13 cellular contexts compared by ENCODE assay signal in the genomic region with DNA sequence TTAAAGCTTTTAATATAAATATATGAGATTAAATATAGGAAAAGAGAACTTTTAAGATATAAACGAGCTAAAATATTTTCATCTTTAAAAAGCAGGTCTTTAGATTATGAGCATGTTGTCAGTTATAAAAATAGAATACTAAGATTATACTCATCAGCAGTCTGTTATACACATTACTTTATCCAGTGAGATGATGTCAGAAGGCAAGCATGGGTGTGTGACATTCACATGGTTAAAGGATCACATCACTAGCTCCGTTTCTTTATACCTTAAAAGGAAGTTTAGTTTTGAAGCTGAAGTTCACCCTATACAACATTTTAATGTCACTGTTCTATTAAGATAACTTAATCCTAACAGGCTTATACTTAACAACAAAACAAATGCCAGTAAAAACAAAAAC. TPM values are rescaled to one million over a fixed set of nuclear protein-coding genes. Genes with fewer than 3 reads are reported as not detected.
A peak's percentile ranks its signal among the peaks of the same experiment; 100 is the strongest.
DNase-seq lines count a peak whose midpoint lies in the region; ATAC-seq, FAIRE-seq and TF ChIP-seq lines count a peak whose summit lies in the region.
"Had no signal": no experiment of that assay in that cellular context is flagged by ENCODE, and none has a peak within 500 bp of the region (broad histone marks: within the 10 kb centered on the region; RNA-seq: fewer than 3 reads in every experiment).

No MANE protein-coding gene starts in this region.

- H3K27me3 Mint-ChIP-seq in astrocyte (ENCODE audit: low read depth, unreplicated experiment): no peaks in the 10 kb centered on the region
- H3K27me3 Mint-ChIP-seq: activated naive CD8-positive, alpha-beta T cell treated with anti-CD3 and anti-CD28 coated beads, Interleukin-2, amount 10 ng/mL, durations not matched to agents 7 days and 5 days; stimulated activated naive CD8-positive, alpha-beta T cell treated with anti-CD3 and anti-CD28 coated beads, Interleukin-15, Interleukin-2, amounts not matched to agents 100 ng/mL and 50 ng/mL, for 24 hours had no signal

- H3K79me2 ChIP-seq in astrocyte (ENCODE audit: insufficient read depth, low read length): peaks cover 19% of the 10 kb centered on the region

- H2AFZ ChIP-seq in astrocyte (ENCODE audit: low read depth, low read length): no peak overlapping the region

- TF ChIP-seq EP300 in tibial nerve (IDR thresholded peaks at IDR 0.05): no peak

- H3K27ac ChIP-seq in astrocyte (ENCODE audit: low read depth, low read length) (peak overlapping the region; percentile 95), tibial nerve (peak overlapping the region in 1 of 4 donors; percentile 71)

- TF ChIP-seq CTCF in astrocyte (IDR thresholded peaks at IDR 0.05; ENCODE audit: insufficient read depth, low read depth, low read length) (no peak), tibial nerve (IDR thresholded peaks at IDR 0.05) (no peak)

- TF ChIP-seq POLR2A in tibial nerve (IDR thresholded peaks at IDR 0.05): no peak

- H3K27me3 ChIP-seq in astrocyte (ENCODE audit: insufficient read depth, low read length): no peaks in the 10 kb centered on the region
- H3K27me3 ChIP-seq in skeletal muscle satellite cell (ENCODE audit: control insufficient read depth, insufficient read depth, low read length): no peaks in the 10 kb centered on the region
- no peaks in the 10 kb centered on the region for H3K27me3 ChIP-seq in H7 (ENCODE audit: control insufficient read depth, insufficient read depth, low read length)
- no peaks in the 10 kb centered on the region for H3K27me3 ChIP-seq in tibial nerve
- H3K27me3 ChIP-seq: esophagus squamous epithelium had no signal

- H3K4me1 ChIP-seq in astrocyte (ENCODE audit: insufficient read depth, low read length): peaks cover 33% of the 10 kb centered on the region
- peaks cover 36% of the 10 kb centered on the region for H3K4me1 ChIP-seq in skeletal muscle satellite cell (ENCODE audit: control insufficient read depth, insufficient read depth, low read length)
- H3K4me1 ChIP-seq in tibial nerve: peaks cover 0 to 20% (median 5%) of the 10 kb centered on the region in 4 donors

- WGBS in tibial nerve, 2 donors: 24 to 28% methylated on average over 2 of the region's 2 CpGs

- peaks cover 36% of the 10 kb centered on the region for H3K36me3 Mint-ChIP-seq in astrocyte (ENCODE audit: low read depth, unreplicated experiment)

- H3K9ac ChIP-seq in astrocyte (ENCODE audit: low read length) (peak overlapping the region; percentile 83), skeletal muscle satellite cell (ENCODE audit: low read depth, low read length) (peak overlapping the region; percentile 64)

- H3K4me1 Mint-ChIP-seq in astrocyte (ENCODE audit: low read depth, unreplicated experiment): peaks cover 34% of the 10 kb centered on the region

- peaks cover 20% of the 10 kb centered on the region for H3K9me3 Mint-ChIP-seq in astrocyte (ENCODE audit: unreplicated experiment)

- no peak overlapping the region for H3K4me3 Mint-ChIP-seq in astrocyte (ENCODE audit: unreplicated experiment)
- H3K4me3 Mint-ChIP-seq: activated naive CD8-positive, alpha-beta T cell treated with anti-CD3 and anti-CD28 coated beads, Interleukin-2, amount 10 ng/mL, durations not matched to agents 7 days and 5 days; stimulated activated naive CD8-positive, alpha-beta T cell treated with anti-CD3 and anti-CD28 coated beads, Interleukin-15, Interleukin-2, amounts not matched to agents 100 ng/mL and 50 ng/mL, for 24 hours had no signal

- ATAC-seq in left cardiac atrium (peak; percentile 86 to 91), HG02938 (IDR thresholded peaks at IDR 0.05; ENCODE audit: unreplicated experiment) (no peak)

- no peak overlapping the region for H3K4me3 ChIP-seq in astrocyte (ENCODE audit: insufficient read depth, low read depth, low read length)
- no peak overlapping the region for H3K4me3 ChIP-seq in skeletal muscle satellite cell (ENCODE audit: low read length)
- no peak overlapping the region for H3K4me3 ChIP-seq in H7 (ENCODE audit: insufficient read depth, low read depth, low read length)
- H3K4me3 ChIP-seq in tibial nerve: no peak overlapping the region
- H3K4me3 ChIP-seq: esophagus squamous epithelium had no signal

- DNase-seq in ELR (ENCODE audit: low read depth) (peak; percentile 77), astrocyte (ENCODE audit: low read depth) (peak; percentile 92), left cardiac atrium (no peak), H7 (no peak), SHP77 (lab: John Stamatoyannopoulos, UW) (no peak), tibial nerve (ENCODE audit: low spot score in 2 of 2) (no peak)
- DNase-seq: activated CD4-positive, alpha-beta T cell treated with anti-CD3 and anti-CD28 coated beads, Interleukin-2, amount 50 U/mL, for 4 hours; activated naive CD8-positive, alpha-beta T cell treated with anti-CD3 and anti-CD28 coated beads, Interleukin-2, amount 10 ng/mL, durations not matched to agents 7 days and 5 days; esophagus squamous epithelium; NCI-H510A had no signal

- intact Hi-C loops in left cardiac atrium (cut with DNase I): no loop called here

- H3K9me3 ChIP-seq in astrocyte (ENCODE audit: insufficient read depth, low read depth, low read length): peaks cover 13% of the 10 kb centered on the region
- H3K9me3 ChIP-seq in skeletal muscle satellite cell (replicated peaks; ENCODE audit: low read length): no peaks in the 10 kb centered on the region
- H3K9me3 ChIP-seq in tibial nerve: peaks cover 0 to 16% (median 0%) of the 10 kb centered on the region in 4 donors

- peak; percentile 73 for FAIRE-seq in astrocyte (lab: Jason Lieb, UNC)

- H3K4me2 ChIP-seq in astrocyte (ENCODE audit: low read length): no peak overlapping the region
- H3K4me2 ChIP-seq in skeletal muscle satellite cell (ENCODE audit: low read length): no peak overlapping the region

- H3K36me3 ChIP-seq in astrocyte (ENCODE audit: insufficient read depth, low read length): no peaks in the 10 kb centered on the region
- peaks cover 12% of the 10 kb centered on the region for H3K36me3 ChIP-seq in skeletal muscle satellite cell (ENCODE audit: insufficient read depth, low read length)
- H3K36me3 ChIP-seq in H7 (replicated peaks; ENCODE audit: control insufficient read depth, insufficient read depth, low read length): no peaks in the 10 kb centered on the region; the same call in none of the 2 replicates
- peaks cover 0 to 38% (median 0%) of the 10 kb centered on the region in 3 donors for H3K36me3 ChIP-seq in tibial nerve

- no peaks in the 10 kb centered on the region for H4K20me1 ChIP-seq in astrocyte (ENCODE audit: insufficient read depth, low read length)

- peak overlapping the region; percentile 99 for H3K27ac Mint-ChIP-seq in astrocyte (ENCODE audit: unreplicated experiment)
- H3K27ac Mint-ChIP-seq: activated naive CD8-positive, alpha-beta T cell treated with anti-CD3 and anti-CD28 coated beads, Interleukin-2, amount 10 ng/mL, durations not matched to agents 7 days and 5 days; stimulated activated naive CD8-positive, alpha-beta T cell treated with anti-CD3 and anti-CD28 coated beads, Interleukin-15, Interleukin-2, amounts not matched to agents 100 ng/mL and 50 ng/mL, for 24 hours had no signal

RNA-seq across cellular contexts. Expression of a gene that starts 59.7 kb away (rescaled TPM):
- total RNA-seq in astrocyte: 38.2 and 43.2 TPM in 2 replicates
- 10 to 100 TPM; 22.7 to 28.3 TPM for total RNA-seq in left cardiac atrium
- 26.1 and 26.9 TPM in 2 replicates for total RNA-seq in skeletal muscle satellite cell (2012; rRNA removed)
- total RNA-seq in H7 (2014; rRNA removed; shearing (Covaris generic)): 11.2 and 22.2 TPM in 2 replicates
- 10 to 100 TPM; 33.9 to 59.0 (median 44.3) TPM for total RNA-seq in tibial nerve

Comparison
In these comparisons a context has a peak if more than half of its experiments do, and no peak if none do; other contexts are left out.
1. DNase-seq: peak in ELR (single experiment) and astrocyte (single experiment); none in left cardiac atrium (single experiment), H7 (single experiment), SHP77 (0 of 2) and tibial nerve (0 of 2).